Comparison of ENCODE assay signal across 15 cellular contexts in genomic region chr7:66735154-66735553, GRCh38. TPM values are rescaled to one million over a fixed set of nuclear protein-coding genes. Genes with fewer than 3 reads are reported as not detected.
DNase-seq lines count a peak whose midpoint lies in the region; ATAC-seq lines count a peak whose summit lies in the region.
"Had no signal": no experiment of that assay in that cellular context is flagged by ENCODE, and none has a peak within 500 bp of the region (broad histone marks: within the 10 kb centered on the region; RNA-seq: fewer than 3 reads in every experiment).

No MANE protein-coding gene starts in this region.

- H3K4me3 Mint-ChIP-seq in activated naive CD4-positive, alpha-beta T cell treated with anti-CD3 and anti-CD28 coated beads for 36 hours = no peak overlapping the region
- no peak overlapping the region for H3K4me3 Mint-ChIP-seq in activated naive CD8-positive, alpha-beta T cell treated with anti-CD3 and anti-CD28 coated beads for 36 hours
- H3K4me3 Mint-ChIP-seq in naive B cell = peak overlapping the region in 1 of 8 donors; percentile 45
- no peak overlapping the region for H3K4me3 Mint-ChIP-seq in stimulated activated naive B cell treated with anti-CD40 and anti-IgM and Interleukin-4, amounts not matched to agents 10 μg/mL and 1 μg/mL and 100 μg/mL, for 72 hours

- DNase-seq in activated naive CD4-positive, alpha-beta T cell treated with anti-CD3 and anti-CD28 coated beads, Interleukin-2, amount 50 U/mL, for 72 hours (ENCODE audit: low spot score in 2 of 2) = no peak
- no peak for DNase-seq in activated naive CD4-positive, alpha-beta T cell treated with anti-CD3 and anti-CD28 coated beads for 36 hours
- DNase-seq in activated naive CD8-positive, alpha-beta T cell treated with anti-CD3 and anti-CD28 coated beads for 36 hours = no peak
- DNase-seq in naive B cell (no peak), activated gamma-delta T cell treated with Interleukin-2 at 50 U/mL for 16 hours (no peak), NCI-H2171 (lab: John Stamatoyannopoulos, UW) (no peak)
- no peak for DNase-seq in stimulated activated naive B cell treated with anti-CD40 and anti-IgM and Interleukin-4, amounts not matched to agents 10 μg/mL and 1 μg/mL and 100 μg/mL, for 72 hours
- DNase-seq in stimulated activated naive CD4-positive, alpha-beta T cell treated with Interleukin-2 at 50 U/mL for 16 hours (lab: John Stamatoyannopoulos, UW) = no peak
- DNase-seq: COR-L47, KG1, NCI-H1092, NCI-H2227 treated with DMSO at 0.1 percent for 48 hours, NCI-H524, Peyer's patch, Right ventricle myocardium superior had no signal

- peaks cover 18 to 29% of the 10 kb centered on the region in 2 donors for H3K36me3 Mint-ChIP-seq in activated naive CD4-positive, alpha-beta T cell treated with anti-CD3 and anti-CD28 coated beads, Interleukin-2, amount 50 U/mL, for 72 hours
- peaks cover 19% of the 10 kb centered on the region for H3K36me3 Mint-ChIP-seq in activated naive CD4-positive, alpha-beta T cell treated with anti-CD3 and anti-CD28 coated beads for 36 hours (ENCODE audit: low read depth)
- H3K36me3 Mint-ChIP-seq in activated naive CD8-positive, alpha-beta T cell treated with anti-CD3 and anti-CD28 coated beads for 36 hours = peaks cover 21% of the 10 kb centered on the region
- peaks cover 9 to 12% of the 10 kb centered on the region in 2 donors for H3K36me3 Mint-ChIP-seq in naive B cell
- H3K36me3 Mint-ChIP-seq in stimulated activated naive B cell treated with anti-CD40 and anti-IgM and Interleukin-4, amounts not matched to agents 10 μg/mL and 1 μg/mL and 100 μg/mL, for 72 hours = peaks cover 27 to 39% of the 10 kb centered on the region in 2 donors

- intact Hi-C loops in activated naive CD4-positive, alpha-beta T cell treated with anti-CD3 and anti-CD28 coated beads for 36 hours (cut with micrococcal nuclease) = no loop called here

- H3K27me3 Mint-ChIP-seq in activated naive CD4-positive, alpha-beta T cell treated with anti-CD3 and anti-CD28 coated beads for 36 hours (ENCODE audit: low read depth) = no peaks in the 10 kb centered on the region
- no peaks in the 10 kb centered on the region for H3K27me3 Mint-ChIP-seq in activated naive CD8-positive, alpha-beta T cell treated with anti-CD3 and anti-CD28 coated beads for 36 hours
- no peaks in the 10 kb centered on the region for H3K27me3 Mint-ChIP-seq in naive B cell
- no peaks in the 10 kb centered on the region for H3K27me3 Mint-ChIP-seq in stimulated activated naive B cell treated with anti-CD40 and anti-IgM and Interleukin-4, amounts not matched to agents 10 μg/mL and 1 μg/mL and 100 μg/mL, for 72 hours

- CTCF ChIA-PET in activated naive CD4-positive, alpha-beta T cell treated with anti-CD3 and anti-CD28 coated beads for 36 hours (lab: Charles Lee) = no interaction called here

- no peak for ATAC-seq in activated naive CD4-positive, alpha-beta T cell treated with anti-CD3 and anti-CD28 coated beads, Interleukin-2, amount 50 U/mL, for 72 hours
- no peak for ATAC-seq in naive B cell (ENCODE audit: low read depth in 2 of 2)
- ATAC-seq in stimulated activated naive B cell treated with anti-CD40 and anti-IgM and Interleukin-4, amounts not matched to agents 10 μg/mL and 1 μg/mL and 100 μg/mL, for 72 hours (replicated peaks) = no peak

- peak overlapping the region; percentile 73 to 79 for H3K27ac Mint-ChIP-seq in activated naive CD4-positive, alpha-beta T cell treated with anti-CD3 and anti-CD28 coated beads, Interleukin-2, amount 50 U/mL, for 72 hours
- H3K27ac Mint-ChIP-seq in activated naive CD4-positive, alpha-beta T cell treated with anti-CD3 and anti-CD28 coated beads for 36 hours = no peak overlapping the region
- H3K27ac Mint-ChIP-seq in activated naive CD8-positive, alpha-beta T cell treated with anti-CD3 and anti-CD28 coated beads for 36 hours = peak overlapping the region; percentile 32
- peak overlapping the region; percentile 48 to 74 (median 66) for H3K27ac Mint-ChIP-seq in naive B cell
- peak overlapping the region; percentile 49 for H3K27ac Mint-ChIP-seq in stimulated activated naive B cell treated with anti-CD40 and anti-IgM and Interleukin-4, amounts not matched to agents 10 μg/mL and 1 μg/mL and 100 μg/mL, for 72 hours

- peaks cover 26% of the 10 kb centered on the region for H3K4me1 Mint-ChIP-seq in activated naive CD4-positive, alpha-beta T cell treated with anti-CD3 and anti-CD28 coated beads for 36 hours (ENCODE audit: low read depth)
- H3K4me1 Mint-ChIP-seq in activated naive CD8-positive, alpha-beta T cell treated with anti-CD3 and anti-CD28 coated beads for 36 hours = peaks cover 10% of the 10 kb centered on the region
- H3K4me1 Mint-ChIP-seq in naive B cell = peaks cover 38 to 59% (median 57%) of the 10 kb centered on the region in 3 donors
- peaks cover 39 to 65% of the 10 kb centered on the region in 2 donors for H3K4me1 Mint-ChIP-seq in stimulated activated naive B cell treated with anti-CD40 and anti-IgM and Interleukin-4, amounts not matched to agents 10 μg/mL and 1 μg/mL and 100 μg/mL, for 72 hours

- H3K9me3 Mint-ChIP-seq in activated naive CD4-positive, alpha-beta T cell treated with anti-CD3 and anti-CD28 coated beads, Interleukin-2, amount 50 U/mL, for 72 hours = peaks cover 6 to 15% of the 10 kb centered on the region in 2 donors
- peaks cover 15% of the 10 kb centered on the region for H3K9me3 Mint-ChIP-seq in activated naive CD4-positive, alpha-beta T cell treated with anti-CD3 and anti-CD28 coated beads for 36 hours
- H3K9me3 Mint-ChIP-seq in activated naive CD8-positive, alpha-beta T cell treated with anti-CD3 and anti-CD28 coated beads for 36 hours = peaks cover 14% of the 10 kb centered on the region
- peaks cover 0 to 4% (median 0%) of the 10 kb centered on the region in 7 donors for H3K9me3 Mint-ChIP-seq in naive B cell
- H3K9me3 Mint-ChIP-seq in stimulated activated naive B cell treated with anti-CD40 and anti-IgM and Interleukin-4, amounts not matched to agents 10 μg/mL and 1 μg/mL and 100 μg/mL, for 72 hours = peaks cover 5 to 10% of the 10 kb centered on the region in 2 donors

RNA-seq across cellular contexts. Expression of gene RABGEF1, which starts 5.4 kb away (rescaled TPM):
- total RNA-seq in activated naive CD4-positive, alpha-beta T cell treated with anti-CD3 and anti-CD28 coated beads, Interleukin-2, amount 50 U/mL, for 72 hours = 10 to 100 TPM; 21.5 to 23.0 TPM
- 10 to 100 TPM; 10.7 to 10.8 TPM for total RNA-seq in activated naive CD4-positive, alpha-beta T cell treated with anti-CD3 and anti-CD28 coated beads for 36 hours
- total RNA-seq in activated naive CD8-positive, alpha-beta T cell treated with anti-CD3 and anti-CD28 coated beads for 36 hours = 10 to 100 TPM; 18.9 to 20.3 TPM
- 10 to 100 TPM; 44.8 to 67.3 (median 55.9) TPM for polyA plus RNA-seq in naive B cell (ENCODE audit: low read depth in 6 of 6)
